23 cellular contexts compared by ENCODE assay signal in the genomic region with DNA sequence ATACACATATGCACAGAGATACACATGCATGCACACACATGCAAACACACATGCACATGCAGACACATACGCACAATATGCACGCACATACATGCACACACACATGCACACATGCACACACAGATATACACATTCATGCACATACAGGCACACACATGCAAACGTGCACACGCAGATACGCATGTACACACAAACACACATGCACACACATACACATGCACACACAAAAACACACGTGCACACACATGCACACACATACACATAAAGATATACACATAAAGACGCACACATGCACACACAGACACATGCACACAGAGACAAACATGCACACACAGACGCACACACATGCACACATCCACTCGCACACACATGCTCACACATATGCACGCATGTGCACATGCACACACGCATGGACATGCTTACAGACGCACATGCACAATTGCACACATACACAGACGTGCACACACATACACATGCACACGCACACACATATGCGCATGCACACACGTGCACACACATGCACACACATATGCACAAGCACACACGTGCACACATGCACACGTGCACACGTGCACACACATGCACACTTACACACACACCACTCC.
A peak's percentile ranks its signal among the peaks of the same experiment; 100 is the strongest.
DNase-seq lines count a peak whose midpoint lies in the region; ATAC-seq, FAIRE-seq and TF ChIP-seq lines count a peak whose summit lies in the region.
"Had no signal": no experiment of that assay in that cellular context is flagged by ENCODE, and none has a peak within 500 bp of the region (broad histone marks: within the 10 kb centered on the region; RNA-seq: fewer than 3 reads in every experiment).

No MANE protein-coding gene starts in this region.

- no peak for TF ChIP-seq EP300 in HepG2 (IDR thresholded peaks at IDR 0.05; ENCODE audit: low read depth in 2 of 2, low read length in 2 of 2)
- TF ChIP-seq EP300 in HepG2 (CRISPR knock-in tag; IDR thresholded peaks at IDR 0.05; ENCODE audit: borderline replicate concordance) = no peak
- TF ChIP-seq EP300 in K562 (IDR thresholded peaks at IDR 0.05; ENCODE audit: low read length) = no peak

- peak overlapping the region; percentile 34 for H3K4me3 Mint-ChIP-seq in neural progenitor cell
- H3K4me3 Mint-ChIP-seq in type B pancreatic cell = no peak overlapping the region
- H3K4me3 Mint-ChIP-seq: CD4-positive, CD25-positive, alpha-beta regulatory T cell; CD8-positive, alpha-beta memory T cell; IgD-negative memory B cell had no signal

- ATAC-seq in HepG2 (no peak), right lobe of liver (no peak), K562 (no peak), mucosa of descending colon (no peak)
- ATAC-seq: A549 had no signal

- H3K4me1 Mint-ChIP-seq in neural progenitor cell (no peaks in the 10 kb centered on the region), type B pancreatic cell (ENCODE audit: unreplicated experiment) (no peaks in the 10 kb centered on the region)
- H3K4me1 Mint-ChIP-seq: CD4-positive, CD25-positive, alpha-beta regulatory T cell had no signal

- peak overlapping the region; percentile 28 for H3K27ac Mint-ChIP-seq in neural progenitor cell
- no peak overlapping the region for H3K27ac Mint-ChIP-seq in type B pancreatic cell
- H3K27ac Mint-ChIP-seq: CD4-positive, CD25-positive, alpha-beta regulatory T cell; CD8-positive, alpha-beta memory T cell; IgD-negative memory B cell had no signal

- H3K27ac ChIP-seq in HepG2 (ENCODE audit: extremely low read length, insufficient read depth, low read length) (no peak overlapping the region), right lobe of liver (no peak overlapping the region), K562 (ENCODE audit: extremely low read depth, low read depth, low read length) (no peak overlapping the region), neural progenitor cell (no peak overlapping the region)
- H3K27ac ChIP-seq: 22Rv1; A549; BLaER1 treated with 17β-estradiol and CSF1 and Interleukin-3, amounts not matched to agents 10 nM and 100 nM; HL-60 had no signal

- peaks cover 7% of the 10 kb centered on the region for H3F3A ChIP-seq in neural progenitor cell (ENCODE audit: low read depth)

- in situ Hi-C loops in HepG2 (cut with HindIII; ENCODE audit: extremely low pct_ligation_motif_present, low pct_unique_long_range_greater_than_20kb) = no loop called here
- in situ Hi-C loops in K562 (cut with MboI) = no loop called here

- 70% methylated on average over 19 of the region's 19 CpGs for WGBS in HepG2 (ENCODE audit: low lambda C conversion rate)
- WGBS in right lobe of liver (ENCODE audit: insufficient coverage, low coverage, low lambda C conversion rate, missing lambda C conversion rate) = 65% methylated on average over 14 of the region's 19 CpGs
- WGBS in K562 (ENCODE audit: insufficient coverage, low coverage, missing lambda C conversion rate) = 9% methylated on average over 19 of the region's 19 CpGs

- H3K79me2 ChIP-seq in HepG2 (ENCODE audit: insufficient read depth, low read length) (no peaks in the 10 kb centered on the region), K562 (ENCODE audit: control insufficient read depth, insufficient read depth, low read length) (no peaks in the 10 kb centered on the region), neural progenitor cell (ENCODE audit: low read depth) (no peaks in the 10 kb centered on the region)

- no peaks in the 10 kb centered on the region for H3K36me3 ChIP-seq in HepG2 (replicated peaks in 1 of 2; ENCODE audit: control insufficient read depth in 1 of 2, insufficient read depth in 2 of 2, low read length in 2 of 2)
- no peaks in the 10 kb centered on the region for H3K36me3 ChIP-seq in right lobe of liver
- H3K36me3 ChIP-seq in K562 (ENCODE audit: control insufficient read depth, insufficient read depth, low read length) = no peaks in the 10 kb centered on the region
- H3K36me3 ChIP-seq in neural progenitor cell = no peaks in the 10 kb centered on the region
- no peaks in the 10 kb centered on the region for H3K36me3 ChIP-seq in mucosa of descending colon (ENCODE audit: low read depth)
- H3K36me3 ChIP-seq: BLaER1 treated with 17β-estradiol and CSF1 and Interleukin-3, amounts not matched to agents 10 nM and 100 nM; HAP-1 had no signal

- H3K9ac ChIP-seq in HepG2 (ENCODE audit: insufficient read depth, low read depth, low read length) (no peak overlapping the region), K562 (ENCODE audit: insufficient read depth in 1 of 2, low read depth in 2 of 2, low read length in 2 of 2) (no peak overlapping the region), neural progenitor cell (no peak overlapping the region)
- H3K9ac ChIP-seq: BLaER1 treated with 17β-estradiol and CSF1 and Interleukin-3, amounts not matched to agents 10 nM and 100 nM had no signal

- no peak for TF ChIP-seq POLR2A in HepG2 (IDR thresholded peaks at IDR 0.05; ENCODE audit: insufficient read depth in 1 of 2, low read depth in 2 of 2, low read length in 2 of 2)
- no peak for TF ChIP-seq POLR2A in right lobe of liver (IDR thresholded peaks at IDR 0.05)
- no peak for TF ChIP-seq POLR2A in K562 (conservative IDR thresholded peaks at IDR 0.05)

- H3K27me3 Mint-ChIP-seq in neural progenitor cell (ENCODE audit: insufficient read depth, low read depth) (peaks cover 13% of the 10 kb centered on the region), type B pancreatic cell (peaks cover 14% of the 10 kb centered on the region)
- H3K27me3 Mint-ChIP-seq: IgD-negative memory B cell had no signal

- DNase-seq in HepG2 (ENCODE audit: low spot score) = no peak
- no peak for DNase-seq in right lobe of liver
- no peak for DNase-seq in K562 (ENCODE audit: extremely low read depth in 1 of 4, low spot score in 3 of 4)
- no peak for DNase-seq in neural progenitor cell (ENCODE audit: low spot score)
- no peak for DNase-seq in urothelium cell line (ENCODE audit: low spot score)
- no peak for DNase-seq in MV-4-11 (lab: John Stamatoyannopoulos, UW)
- no peak for DNase-seq in mucosa of descending colon
- DNase-seq in type B pancreatic cell (ENCODE audit: extremely low spot score, unreplicated experiment) = no peak
- DNase-seq: CD4-positive, CD25-positive, alpha-beta regulatory T cell; CD8-positive, alpha-beta memory T cell; COR-L47; DMS 273 treated with DMSO at 0.1 percent for 48 hours; DMS53; DND-41; EL; GOT3; KG1 had no signal

- H3K36me3 Mint-ChIP-seq in neural progenitor cell = no peaks in the 10 kb centered on the region
- H3K36me3 Mint-ChIP-seq in type B pancreatic cell = no peaks in the 10 kb centered on the region
- H3K36me3 Mint-ChIP-seq: CD4-positive, CD25-positive, alpha-beta regulatory T cell; CD8-positive, alpha-beta memory T cell had no signal

- H4K20me1 ChIP-seq in HepG2 (ENCODE audit: insufficient read depth, low read length) (no peaks in the 10 kb centered on the region), K562 (replicated peaks; ENCODE audit: control insufficient read depth, insufficient read depth, low read length) (no peaks in the 10 kb centered on the region), neural progenitor cell (ENCODE audit: low read depth) (no peaks in the 10 kb centered on the region)
- H4K20me1 ChIP-seq: BLaER1 treated with 17β-estradiol and CSF1 and Interleukin-3, amounts not matched to agents 10 nM and 100 nM had no signal

- intact Hi-C loops in HepG2 (cut with micrococcal nuclease; ENCODE audit: unreplicated experiment) = no loop called here
- intact Hi-C loops in right lobe of liver (cut with DNase I) = no loop called here
- intact Hi-C loops in K562 (cut with micrococcal nuclease) = no loop called here
- intact Hi-C loops in mucosa of descending colon (cut with DNase I, micrococcal nuclease) = no loop called here

- H3K9me3 Mint-ChIP-seq in neural progenitor cell = peaks cover 4% of the 10 kb centered on the region
- no peaks in the 10 kb centered on the region for H3K9me3 Mint-ChIP-seq in type B pancreatic cell
- H3K9me3 Mint-ChIP-seq: CD8-positive, alpha-beta memory T cell had no signal

- H3K9me3 ChIP-seq in HepG2 (ENCODE audit: low read length) (no peaks in the 10 kb centered on the region), right lobe of liver (no peaks in the 10 kb centered on the region), K562 (replicated peaks; ENCODE audit: control insufficient read depth, insufficient read depth, low read depth, low read length) (no peaks in the 10 kb centered on the region; the same call in 1 of the 2 replicates), neural progenitor cell (ENCODE audit: low read depth) (no peaks in the 10 kb centered on the region), mucosa of descending colon (no peaks in the 10 kb centered on the region)
- H3K9me3 ChIP-seq: A549; BLaER1 treated with 17β-estradiol and CSF1 and Interleukin-3, amounts not matched to agents 10 nM and 100 nM; HAP-1 had no signal

- BruUV-seq in HepG2 (replicated peaks; lab: Mats Ljungman, UMichigan) (no TSS peak), K562 (replicated peaks; lab: Mats Ljungman, UMichigan) (no TSS peak)

- H3K4me2 ChIP-seq in HepG2 (ENCODE audit: low read depth, low read length) (no peak overlapping the region), K562 (ENCODE audit: insufficient read depth, low read length) (no peak overlapping the region), neural progenitor cell (no peak overlapping the region)
- H3K4me2 ChIP-seq: A549 had no signal

- TF ChIP-seq RAD21 in HepG2 (CRISPR knock-in tag; IDR thresholded peaks at IDR 0.05) (no peak), K562 (CRISPR knock-in tag; conservative IDR thresholded peaks at IDR 0.05 in 1 of 2, IDR thresholded peaks at IDR 0.05 in 1 of 2) (no peak)

- H3K4me1 ChIP-seq in HepG2 (ENCODE audit: insufficient read depth, low read length) (no peaks in the 10 kb centered on the region), right lobe of liver (no peaks in the 10 kb centered on the region), K562 (replicated peaks in 1 of 2; ENCODE audit: control insufficient read depth in 2 of 2, insufficient read depth in 2 of 2, low read length in 2 of 2) (no peaks in the 10 kb centered on the region), neural progenitor cell (no peaks in the 10 kb centered on the region), mucosa of descending colon (ENCODE audit: low read depth) (no peaks in the 10 kb centered on the region)
- H3K4me1 ChIP-seq: A549, HAP-1 had no signal

- H2AFZ ChIP-seq in HepG2 (ENCODE audit: low read length) (no peak overlapping the region), K562 (ENCODE audit: low read depth, low read length) (no peak overlapping the region), neural progenitor cell (replicated peaks) (no peak overlapping the region)

- no peak for FAIRE-seq in HepG2 (lab: Jason Lieb, UNC)
- no peak for FAIRE-seq in K562 (lab: Jason Lieb, UNC)
- peak; percentile 89 for FAIRE-seq in urothelium cell line (lab: Jason Lieb, UNC)
- FAIRE-seq: A549 had no signal

- H3K9me1 ChIP-seq in K562 (ENCODE audit: control insufficient read depth, insufficient read depth, low read length) = no peaks in the 10 kb centered on the region

- POLR2A ChIA-PET in HepG2 (lab: Yijun Ruan, JAX) = no interaction called here
- POLR2A ChIA-PET in K562 (lab: Yijun Ruan, JAX) = no interaction called here

- H3K27me3 ChIP-seq in HepG2 (ENCODE audit: control insufficient read depth in 1 of 2, insufficient read depth in 2 of 2, low read length in 2 of 2) (no peaks in the 10 kb centered on the region), right lobe of liver (no peaks in the 10 kb centered on the region), K562 (ENCODE audit: control insufficient read depth in 2 of 2, insufficient read depth in 2 of 2, low read length in 2 of 2) (peaks cover 0 to 11% of the 10 kb centered on the region in 2 experiments; a peak in 2 of 5 replicates), neural progenitor cell (no peaks in the 10 kb centered on the region)
- H3K27me3 ChIP-seq: BLaER1 treated with 17β-estradiol and CSF1 and Interleukin-3, amounts not matched to agents 10 nM and 100 nM had no signal

- TF ChIP-seq CTCF in HepG2 (CRISPR knock-in tag; IDR thresholded peaks at IDR 0.05) (no peak), right lobe of liver (IDR thresholded peaks at IDR 0.05) (no peak), K562 (IDR thresholded peaks at IDR 0.05 in 2 of 3, conservative IDR thresholded peaks at IDR 0.05 in 1 of 3; ENCODE audit: insufficient read depth in 2 of 3, low read depth in 1 of 3, low read length in 3 of 3) (no peak), neural progenitor cell (IDR thresholded peaks at IDR 0.05) (no peak), mucosa of descending colon (IDR thresholded peaks at IDR 0.05) (no peak), type B pancreatic cell (conservative IDR thresholded peaks at IDR 0.05) (no peak)

- H3K4me3 ChIP-seq in HepG2 (replicated peaks in 1 of 3; ENCODE audit: insufficient read depth in 1 of 3, low read depth in 2 of 3, low read length in 3 of 3) (no peak overlapping the region), right lobe of liver (no peak overlapping the region), K562 (no peak overlapping the region), neural progenitor cell (no peak overlapping the region), mucosa of descending colon (no peak overlapping the region)
- H3K4me3 ChIP-seq: A549; BLaER1 treated with 17β-estradiol and CSF1 and Interleukin-3, amounts not matched to agents 10 nM and 100 nM; HAP-1 had no signal

- CTCF ChIA-PET in HepG2 (lab: Yijun Ruan, JAX; ENCODE audit: low intra/inter-chr PET ratio, low total read pairs) = no interaction called here
- CTCF ChIA-PET in K562 (lab: Yijun Ruan, JAX; ENCODE audit: low intra/inter-chr PET ratio) = no interaction called here
